ENCODE assay signal across 30 cellular contexts in genomic region chr6:43502666-43503065, GRCh38. TPM values are rescaled to one million over a fixed set of nuclear protein-coding genes. Genes with fewer than 3 reads are reported as not detected.
"Had no signal": no experiment of that assay in that cellular context is flagged by ENCODE, and none has a peak within 500 bp of the region (broad histone marks: within the 10 kb centered on the region; RNA-seq: fewer than 3 reads in every experiment).

No MANE protein-coding gene starts in this region.

- H3K9me3 Mint-ChIP-seq: activated CD4-positive, alpha-beta memory T cell treated with anti-CD3 and anti-CD28 coated beads for 36 hours; activated CD4-positive, alpha-beta T cell treated with anti-CD3 and anti-CD28 coated beads, Interleukin-2, amount 10 ng/mL, durations not matched to agents 24 days and 14 days; activated naive CD4-positive, alpha-beta T cell treated with anti-CD3 and anti-CD28 coated beads for 36 hours; activated naive CD8-positive, alpha-beta T cell treated with anti-CD3 and anti-CD28 coated beads for 36 hours; activated T-helper 1 cell treated with anti-CD3 and anti-CD28 coated beads, Interleukin-12 subunit alpha, Interleukin-12 subunit beta, Interleukin-2, Interleukin-4 antibody, amounts not matched to agents 30 ng/mL and 10 ng/mL and 1 ng/mL, durations not matched to agents 14 hours and 24 hours and 36 hours; dendritic cell treated with granulocyte-macrophage colony-stimulating factor and Interleukin-4, amounts not matched to agents 40 ng/mL and 50 ng/mL, for 4 days; naive thymus-derived CD8-positive, alpha-beta T cell; stimulated activated memory B cell treated with anti-CD40 and anti-IgM and Interleukin-4, amounts not matched to agents 10 μg/mL and 1 μg/mL and 100 μg/mL, for 72 hours had no signal

- H3K4me3 ChIP-seq: adrenal gland, body of pancreas, cardiac muscle cell, esophagus squamous epithelium, hepatocyte, right lobe of liver, skin epidermis, stomach, thyroid gland, upper lobe of left lung, vagina had no signal

- H3K4me3 Mint-ChIP-seq: activated CD4-positive, alpha-beta memory T cell treated with anti-CD3 and anti-CD28 coated beads for 36 hours; activated CD4-positive, alpha-beta T cell treated with anti-CD3 and anti-CD28 coated beads, Interleukin-2, amount 10 ng/mL, durations not matched to agents 24 days and 14 days; activated naive CD4-positive, alpha-beta T cell treated with anti-CD3 and anti-CD28 coated beads for 36 hours; activated naive CD8-positive, alpha-beta T cell treated with anti-CD3 and anti-CD28 coated beads for 36 hours; activated T-helper 1 cell treated with anti-CD3 and anti-CD28 coated beads, Interleukin-12 subunit alpha, Interleukin-12 subunit beta, Interleukin-2, Interleukin-4 antibody, amounts not matched to agents 30 ng/mL and 10 ng/mL and 1 ng/mL, durations not matched to agents 14 hours and 24 hours and 36 hours; dendritic cell treated with granulocyte-macrophage colony-stimulating factor and Interleukin-4, amounts not matched to agents 40 ng/mL and 50 ng/mL, for 4 days; stimulated activated memory B cell treated with anti-CD40 and anti-IgM and Interleukin-4, amounts not matched to agents 10 μg/mL and 1 μg/mL and 100 μg/mL, for 72 hours had no signal

- ATAC-seq: body of pancreas; naive thymus-derived CD8-positive, alpha-beta T cell; right lobe of liver; stimulated activated memory B cell treated with anti-CD40 and anti-IgM and Interleukin-4, amounts not matched to agents 10 μg/mL and 1 μg/mL and 100 μg/mL, for 72 hours had no signal

- H3K27me3 ChIP-seq: adrenal gland, body of pancreas, cardiac muscle cell, hepatocyte, right lobe of liver, thyroid gland, upper lobe of left lung, vagina had no signal

- H3K27ac Mint-ChIP-seq: activated CD4-positive, alpha-beta memory T cell treated with anti-CD3 and anti-CD28 coated beads for 36 hours; activated CD4-positive, alpha-beta T cell treated with anti-CD3 and anti-CD28 coated beads, Interleukin-2, amount 10 ng/mL, durations not matched to agents 24 days and 14 days; activated naive CD4-positive, alpha-beta T cell treated with anti-CD3 and anti-CD28 coated beads for 36 hours; activated naive CD8-positive, alpha-beta T cell treated with anti-CD3 and anti-CD28 coated beads for 36 hours; activated T-helper 1 cell treated with anti-CD3 and anti-CD28 coated beads, Interleukin-12 subunit alpha, Interleukin-12 subunit beta, Interleukin-2, Interleukin-4 antibody, amounts not matched to agents 30 ng/mL and 10 ng/mL and 1 ng/mL, durations not matched to agents 14 hours and 24 hours and 36 hours; dendritic cell treated with granulocyte-macrophage colony-stimulating factor and Interleukin-4, amounts not matched to agents 40 ng/mL and 50 ng/mL, for 4 days; stimulated activated memory B cell treated with anti-CD40 and anti-IgM and Interleukin-4, amounts not matched to agents 10 μg/mL and 1 μg/mL and 100 μg/mL, for 72 hours had no signal

- H3K4me1 Mint-ChIP-seq: activated CD4-positive, alpha-beta T cell treated with anti-CD3 and anti-CD28 coated beads, Interleukin-2, amount 10 ng/mL, durations not matched to agents 24 days and 14 days; activated naive CD8-positive, alpha-beta T cell treated with anti-CD3 and anti-CD28 coated beads for 36 hours had no signal

- DNase-seq: activated CD4-positive, alpha-beta memory T cell treated with anti-CD3 and anti-CD28 coated beads for 36 hours; activated CD4-positive, alpha-beta T cell treated with anti-CD3 and anti-CD28 coated beads, Interleukin-2, amount 10 ng/mL, durations not matched to agents 24 days and 14 days; activated CD4-positive, CD25-positive, alpha-beta regulatory T cell treated with anti-CD3 and anti-CD28 coated beads, Interleukin-2, amount 50 U/mL, for 72 hours; activated CD8-positive, alpha-beta memory T cell treated with anti-CD3 and anti-CD28 coated beads, Interleukin-2, amount 50 U/mL, for 4 hours; activated effector memory CD4-positive, alpha-beta T cell treated with anti-CD3 and anti-CD28 coated beads, Interleukin-2, amount 50 U/mL, for 16 hours; activated naive CD4-positive, alpha-beta T cell treated with anti-CD3 and anti-CD28 coated beads for 36 hours; activated naive CD8-positive, alpha-beta T cell treated with anti-CD3 and anti-CD28 coated beads for 36 hours; activated T-cell treated with anti-CD3 and anti-CD28 coated beads, Interleukin-2, amount 50 U/mL, for 1 hour; aorta; body of pancreas; esophagus squamous epithelium; foreskin melanocyte; islet precursor cell; mesenchymal stem cell; naive thymus-derived CD8-positive, alpha-beta T cell; right lobe of liver; stimulated activated CD4-positive, alpha-beta T cell treated with anti-CD3 and anti-CD28 coated beads, Interleukin-4, amount 100 ng/mL, for 24 hours; stomach; T-helper 2 cell; thyroid gland; upper lobe of left lung had no signal

RNA-seq across cellular contexts. Expression of gene LRRC73, which starts 7.5 kb away (rescaled TPM):
- total RNA-seq: body of pancreas, hepatocyte, vagina had no signal

RNA-seq across cellular contexts. Expression of gene DLK2, which starts 47.3 kb away (rescaled TPM):
- total RNA-seq: aorta, body of pancreas, osteoblast had no signal
